Comparison of ENCODE assay signal across 16 cellular contexts in genomic region chr7:132966731-132967130, GRCh38.
DNase-seq lines count a peak whose midpoint lies in the region; ATAC-seq and TF ChIP-seq lines count a peak whose summit lies in the region.
"Had no signal": no experiment of that assay in that cellular context is flagged by ENCODE, and none has a peak within 500 bp of the region (broad histone marks: within the 10 kb centered on the region; RNA-seq: fewer than 3 reads in every experiment).

No MANE protein-coding gene starts in this region.

- peaks cover 19% of the 10 kb centered on the region for H3K79me2 ChIP-seq in GM23248 (ENCODE audit: insufficient read depth)

- H3K9me3 Mint-ChIP-seq in glutamatergic neuron (ENCODE audit: unreplicated experiment): peaks cover 1% of the 10 kb centered on the region

- no peak overlapping the region for H2AFZ ChIP-seq in GM23248

- H3K4me3 ChIP-seq in GM23248: no peak overlapping the region
- H3K4me3 ChIP-seq: SJCRH30 had no signal

- no peaks in the 10 kb centered on the region for H3K4me1 ChIP-seq in GM23248 (ENCODE audit: insufficient read depth)
- H3K4me1 ChIP-seq: SJCRH30 had no signal

- no peaks in the 10 kb centered on the region for H3K36me3 ChIP-seq in GM23248 (ENCODE audit: low read depth)

- H3F3A ChIP-seq in GM23248 (ENCODE audit: insufficient read depth): no peaks in the 10 kb centered on the region

- no peak overlapping the region for H3K9ac ChIP-seq in GM23248

- in situ Hi-C loops in GM23248 (cut with MboI): no loop called here

- no peaks in the 10 kb centered on the region for H3K9me3 ChIP-seq in GM23248 (ENCODE audit: low read depth)
- H3K9me3 ChIP-seq: SJCRH30 had no signal

- 80 to 85% methylated on average over 4 of the region's 4 CpGs for WGBS in GM23248 (ENCODE audit: low coverage in 1 of 2, low lambda C conversion rate in 2 of 2, missing lambda C conversion rate in 2 of 2), 2 experiments

- peak; percentile 10 for DNase-seq in GM23248
- peak; percentile 11 for DNase-seq in fibroblast of peridontal ligament (ENCODE audit: extremely low read depth)
- DNase-seq in NCI-H2081 (lab: John Stamatoyannopoulos, UW): no peak
- DNase-seq in glutamatergic neuron: no peak
- no peak for DNase-seq in NCI-H128 (lab: John Stamatoyannopoulos, UW; ENCODE audit: unreplicated experiment)
- DNase-seq: C1 segment of cervical spinal cord, DMS153, GOT3, MM.1S, NCI-H1105 treated with DMSO at 0.1 percent for 48 hours, NCI-H187 treated with DMSO at 0.1 percent for 48 hours, NCI-H2171, NCI-H774, SJCRH30 had no signal

- H3K4me1 Mint-ChIP-seq in glutamatergic neuron (ENCODE audit: low read depth, unreplicated experiment): no peaks in the 10 kb centered on the region

- no peaks in the 10 kb centered on the region for H4K20me1 ChIP-seq in GM23248 (ENCODE audit: insufficient read depth)

- no peak overlapping the region for H3K27ac ChIP-seq in GM23248
- H3K27ac ChIP-seq: SJCRH30 had no signal

- H3K4me3 Mint-ChIP-seq in glutamatergic neuron (ENCODE audit: unreplicated experiment): no peak overlapping the region

- no peaks in the 10 kb centered on the region for H3K27me3 ChIP-seq in GM23248 (replicated peaks; ENCODE audit: insufficient read depth)
- H3K27me3 ChIP-seq: SJCRH30 had no signal

- no peak overlapping the region for H3K27ac Mint-ChIP-seq in glutamatergic neuron (ENCODE audit: unreplicated experiment)

- peak; percentile 85 for ATAC-seq in SK-N-SH treated with all-trans-retinoic acid at 6 μM for 48 hours
- ATAC-seq in HG02885 (IDR thresholded peaks at IDR 0.05; ENCODE audit: poor library complexity, unreplicated experiment): no peak

- H3K27me3 Mint-ChIP-seq in glutamatergic neuron (ENCODE audit: unreplicated experiment): no peaks in the 10 kb centered on the region

- no peak overlapping the region for H3K4me2 ChIP-seq in GM23248 (ENCODE audit: unreplicated experiment)

- TF ChIP-seq CTCF in glutamatergic neuron (IDR thresholded peaks at IDR 0.05; ENCODE audit: partially characterized antibody, unreplicated experiment): no peak

- no peaks in the 10 kb centered on the region for H3K36me3 Mint-ChIP-seq in glutamatergic neuron (ENCODE audit: unreplicated experiment)

- H3K9me2 ChIP-seq in GM23248 (ENCODE audit: insufficient read depth): no peaks in the 10 kb centered on the region

TF ChIP-seq in SK-N-SH treated with all-trans-retinoic acid at 6 μM for 48 hours, 23 proteins besides CTCF, POLR2A, EP300 and RAD21:
- TF ChIP-seq POU6F1 (CRISPR knock-in tag; IDR thresholded peaks at IDR 0.05; ENCODE audit: borderline replicate concordance, low read depth) (0 out of 2 replicates have a peak, but pooled peaks have one; percentile 37), ISL1 (CRISPR knock-in tag; IDR thresholded peaks at IDR 0.05) (peak; percentile 72), CREB5 (CRISPR knock-in tag; IDR thresholded peaks at IDR 0.05; ENCODE audit: low read depth) (no peak)

Comparison
In these comparisons a context has a peak if more than half of its experiments do, and no peak if none do; other contexts are left out.
1. DNase-seq: peak in GM23248 (single experiment) and fibroblast of peridontal ligament (single experiment); none in NCI-H2081 (0 of 2), glutamatergic neuron (single experiment) and NCI-H128 (single experiment).